In genomic region chr17:37844158-37844976, GRCh38 we compare ENCODE assay signal across 8 cellular contexts.
A peak's percentile ranks its signal among the peaks of the same experiment; 100 is the strongest.
DNase-seq lines count a peak whose midpoint lies in the region; ATAC-seq, FAIRE-seq and TF ChIP-seq lines count a peak whose summit lies in the region.

No MANE protein-coding gene starts in this region.

- no peaks in the 10 kb centered on the region for H3K4me1 ChIP-seq in colonic mucosa

- no peak overlapping the region for H3K9ac ChIP-seq in colonic mucosa (ENCODE audit: low read depth in 2 of 2, low read length in 2 of 2)

- no peaks in the 10 kb centered on the region for H3K27me3 ChIP-seq in colonic mucosa

- no peak for FAIRE-seq in HTR-8/SVneo (lab: Jason Lieb, UNC)

- peak; percentile 62 for ATAC-seq in GM18907 (IDR thresholded peaks at IDR 0.05; ENCODE audit: unreplicated experiment)
- ATAC-seq in activated CD4-positive, CD25-positive, alpha-beta regulatory T cell treated with anti-CD3 and anti-CD28 coated beads, Interleukin-2, amount 50 U/mL, for 24 hours, result peak; percentile 55 to 67

- intact Hi-C loops in colonic mucosa (cut with DNase I), result no loop called here

- TF ChIP-seq CTCF in colonic mucosa (IDR thresholded peaks at IDR 0.05), result peak; percentile 85

- DNase-seq in HTR-8/SVneo (ENCODE audit: insufficient read length, low spot score) (peak; percentile 71), colonic mucosa (peak; percentile 66), lung microvascular endothelial cell (ENCODE audit: low read depth in 2 of 2) (peak; percentile 65 to 73), NCI-H1930 (lab: John Stamatoyannopoulos, UW) (no peak), NCI-H128 (lab: John Stamatoyannopoulos, UW; ENCODE audit: unreplicated experiment) (no peak)
- DNase-seq in stimulated activated CD8-positive, alpha-beta memory T cell treated with anti-CD3 and anti-CD28 coated beads, Interleukin-7, amount 100 ng/mL, for 24 hours (ENCODE audit: low read depth), result peak; percentile 15

- H3K9me3 ChIP-seq in colonic mucosa, result no peaks in the 10 kb centered on the region

- H3K36me3 ChIP-seq in colonic mucosa, result no peaks in the 10 kb centered on the region

- no peak overlapping the region for H3K27ac ChIP-seq in colonic mucosa

- H3K4me3 ChIP-seq in colonic mucosa, result no peak overlapping the region

Comparison
In these comparisons a context has a peak if more than half of its experiments do, and no peak if none do; other contexts are left out.
1. DNase-seq: peak in HTR-8/SVneo (single experiment), colonic mucosa (single experiment), lung microvascular endothelial cell (2 of 2) and stimulated activated CD8-positive, alpha-beta memory T cell treated with anti-CD3 and anti-CD28 coated beads, Interleukin-7, amount 100 ng/mL, for 24 hours (single experiment); none in NCI-H1930 (0 of 2) and NCI-H128 (single experiment).